In the genomic region with DNA sequence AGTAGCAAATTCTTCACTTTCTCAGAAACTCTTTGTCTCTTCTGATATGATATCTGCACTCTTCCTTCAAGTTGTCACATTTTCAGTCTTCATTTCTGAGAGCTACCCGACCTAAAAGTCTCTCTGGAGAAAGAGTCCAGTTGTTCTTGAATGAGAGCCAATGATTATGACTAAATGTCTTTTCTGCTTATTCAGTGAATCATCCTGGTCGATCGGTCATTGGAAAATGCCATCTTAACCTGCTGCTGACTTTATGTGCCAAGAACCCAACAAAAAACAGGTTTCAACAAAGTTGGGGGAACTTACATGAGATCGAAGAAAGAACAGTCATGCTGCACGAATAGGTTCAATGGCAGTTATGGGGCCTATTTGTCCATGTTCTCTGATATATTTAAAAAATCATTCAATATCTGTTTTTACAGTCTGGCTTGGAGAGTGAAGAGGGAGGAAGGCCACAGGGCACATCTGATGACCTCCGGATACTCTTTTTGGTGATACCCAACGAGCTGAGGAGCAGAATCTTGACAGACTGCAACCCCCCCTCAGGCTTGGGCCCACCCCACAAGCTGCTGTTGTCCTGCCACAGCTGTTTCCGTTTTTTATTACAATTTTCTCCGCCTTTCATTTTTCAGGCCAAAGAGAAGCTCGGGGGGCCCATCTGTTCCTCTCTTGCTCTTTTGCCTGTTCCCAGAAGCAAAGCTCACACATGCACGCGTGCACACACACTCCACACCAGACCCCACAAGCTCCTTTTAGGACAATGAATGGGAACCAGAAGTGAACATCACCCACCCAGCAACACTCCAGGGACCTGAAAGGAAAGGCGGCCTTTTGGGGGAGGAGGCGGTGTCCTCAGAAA, we compare ENCODE assay signal across 17 cellular contexts. TPM values are rescaled to one million over a fixed set of nuclear protein-coding genes. Genes with fewer than 3 reads are reported as not detected.
A peak's percentile ranks its signal among the peaks of the same experiment; 100 is the strongest.
DNase-seq lines count a peak whose midpoint lies in the region; ATAC-seq, FAIRE-seq and TF ChIP-seq lines count a peak whose summit lies in the region.
"Had no signal": no experiment of that assay in that cellular context is flagged by ENCODE, and none has a peak within 500 bp of the region (broad histone marks: within the 10 kb centered on the region; RNA-seq: fewer than 3 reads in every experiment).

No MANE protein-coding gene starts in this region.

- H3K4me2 ChIP-seq in A549 (peak overlapping the region; percentile 67), MM.1S (ENCODE audit: low read depth, low read length) (no peak overlapping the region)

- H3K4me1 ChIP-seq in A549 (peaks cover 53% of the 10 kb centered on the region), MM.1S (ENCODE audit: low read length) (no peaks in the 10 kb centered on the region)
- H3K4me1 ChIP-seq: HAP-1 had no signal

- H3K27ac ChIP-seq in A549 (peak overlapping the region; percentile 58 to 72), MM.1S (ENCODE audit: low read length) (no peak overlapping the region)

- H4K20me1 ChIP-seq in MM.1S (ENCODE audit: insufficient read depth, low read length), result no peaks in the 10 kb centered on the region

- POLR2A ChIA-PET in A549 (lab: Yijun Ruan, JAX), result interaction anchor here (0.6 to 2.2 kb wide), 3 partner anchors 15 to 1328 kb away, joined by 3 to 6 read pairs (median 4); a partner anchor contains a TSS

- peaks cover 4% of the 10 kb centered on the region for H3K36me3 Mint-ChIP-seq in glutamatergic neuron (ENCODE audit: unreplicated experiment)
- H3K36me3 Mint-ChIP-seq: T-cell had no signal

- 56% methylated on average over 14 of the region's 14 CpGs for WGBS in A549 (ENCODE audit: missing lambda C conversion rate)

- peaks cover 6% of the 10 kb centered on the region for H3K9me3 Mint-ChIP-seq in glutamatergic neuron (ENCODE audit: unreplicated experiment)

- no peaks in the 10 kb centered on the region for H3K27me3 Mint-ChIP-seq in glutamatergic neuron (ENCODE audit: unreplicated experiment)

- TF ChIP-seq EP300 in A549 (IDR thresholded peaks at IDR 0.05), result no peak

- no peaks in the 10 kb centered on the region for H3F3A ChIP-seq in MM.1S (ENCODE audit: insufficient read depth, low read length)

- CTCF ChIA-PET in A549 (lab: Yijun Ruan, JAX), result interaction anchor here (1.0 to 3.6 kb wide), 6 partner anchors 12 to 1370 kb away, joined by 3 to 16 read pairs (median 4); no protein-coding TSS in a partner anchor

- H3K27me3 ChIP-seq in MM.1S (replicated peaks; ENCODE audit: insufficient read depth, low read length), result no peaks in the 10 kb centered on the region

- no peak overlapping the region for H3K9ac ChIP-seq in MM.1S (ENCODE audit: low read length)

- H3K4me1 Mint-ChIP-seq in glutamatergic neuron (ENCODE audit: low read depth, unreplicated experiment), result peaks cover 14% of the 10 kb centered on the region
- H3K4me1 Mint-ChIP-seq: T-cell had no signal

- no peak for TF ChIP-seq CTCF in A549 (IDR thresholded peaks at IDR 0.05)
- TF ChIP-seq CTCF in glutamatergic neuron (IDR thresholded peaks at IDR 0.05; ENCODE audit: partially characterized antibody, unreplicated experiment), result no peak
- TF ChIP-seq CTCF in MM.1S (IDR thresholded peaks at IDR 0.05; ENCODE audit: low read length), result no peak

- H3K27ac Mint-ChIP-seq in glutamatergic neuron (ENCODE audit: unreplicated experiment), result peak overlapping the region; percentile 76
- H3K27ac Mint-ChIP-seq: activated T-cell treated with anti-CD3 and anti-CD28 coated beads, Interleukin-2, amount 50 U/mL, for 72 hours; effector memory CD8-positive, alpha-beta T cell; T-cell had no signal

- H3K4me3 ChIP-seq in A549 (no peak overlapping the region), MM.1S (ENCODE audit: low read length) (no peak overlapping the region)
- H3K4me3 ChIP-seq: GM12878, HAP-1 had no signal

- no peak for TF ChIP-seq POLR2A in A549 (IDR thresholded peaks at IDR 0.05; ENCODE audit: low read length)

- H2AFZ ChIP-seq in MM.1S (ENCODE audit: low read length), result no peak overlapping the region

- peak overlapping the region; percentile 45 for H3K4me3 Mint-ChIP-seq in glutamatergic neuron (ENCODE audit: unreplicated experiment)
- H3K4me3 Mint-ChIP-seq: activated T-cell treated with anti-CD3 and anti-CD28 coated beads, Interleukin-2, amount 50 U/mL, for 72 hours; effector memory CD8-positive, alpha-beta T cell; T-cell had no signal

- no peaks in the 10 kb centered on the region for H3K9me3 ChIP-seq in A549
- H3K9me3 ChIP-seq in MM.1S (replicated peaks; ENCODE audit: insufficient read depth, low read length), result no peaks in the 10 kb centered on the region
- H3K9me3 ChIP-seq: HAP-1 had no signal

- peak in 1 of 2 experiments; percentile 69; a peak in 3 of 6 replicates for ATAC-seq in A549
- ATAC-seq: activated T-cell treated with anti-CD3 and anti-CD28 coated beads, Interleukin-2, amount 50 U/mL, for 72 hours; effector memory CD8-positive, alpha-beta T cell; GM12878; T-cell had no signal

- H3K36me3 ChIP-seq in MM.1S (replicated peaks; ENCODE audit: insufficient read depth, low read length), result no peaks in the 10 kb centered on the region
- H3K36me3 ChIP-seq: HAP-1 had no signal

- H3K79me2 ChIP-seq in MM.1S (ENCODE audit: low read length), result no peaks in the 10 kb centered on the region

- DNase-seq in A549 (ENCODE audit: low read depth in 1 of 2, low spot score in 1 of 2), result peak; percentile 44 to 62
- peak; percentile 86 for DNase-seq in LHCN-M2 (ENCODE audit: low read depth)
- DNase-seq in amniotic stem cell (lab: John Stamatoyannopoulos, UW), result peak; percentile 29
- no peak for DNase-seq in glutamatergic neuron
- no peak for DNase-seq in MM.1S
- no peak for DNase-seq in activated CD8-positive, alpha-beta memory T cell treated with anti-CD3 and anti-CD28 coated beads for 24 hours
- DNase-seq in hypothalamus (lab: John Stamatoyannopoulos, UW), result no peak
- no peak for DNase-seq in Kasumi-1 (lab: John Stamatoyannopoulos, UW)
- DNase-seq: activated CD4-positive, alpha-beta T cell treated with anti-CD3 and anti-CD28 coated beads for 1 hour; activated T-cell treated with anti-CD3 and anti-CD28 coated beads, Interleukin-2, amount 50 U/mL, for 72 hours; DMS79; effector memory CD8-positive, alpha-beta T cell; mesendoderm; NCI-H187; T-cell had no signal

- peak in 1 of 2 experiments; percentile 26; a peak in 2 of 5 replicates for TF ChIP-seq RAD21 in A549 (conservative IDR thresholded peaks at IDR 0.05 in 1 of 2, IDR thresholded peaks at IDR 0.05 in 1 of 2)

- no peaks in the 10 kb centered on the region for H3K9me2 ChIP-seq in MM.1S (replicated peaks; ENCODE audit: insufficient read depth, low read length)

- peak; percentile 97 for FAIRE-seq in A549 (lab: Jason Lieb, UNC)
- FAIRE-seq: GM12878 had no signal

TF ChIP-seq in A549, 52 proteins besides CTCF, POLR2A, EP300 and RAD21:
- peak; percentile 87 for TF ChIP-seq JUNB (IDR thresholded peaks at IDR 0.05)
- TF ChIP-seq, protein P1, sequence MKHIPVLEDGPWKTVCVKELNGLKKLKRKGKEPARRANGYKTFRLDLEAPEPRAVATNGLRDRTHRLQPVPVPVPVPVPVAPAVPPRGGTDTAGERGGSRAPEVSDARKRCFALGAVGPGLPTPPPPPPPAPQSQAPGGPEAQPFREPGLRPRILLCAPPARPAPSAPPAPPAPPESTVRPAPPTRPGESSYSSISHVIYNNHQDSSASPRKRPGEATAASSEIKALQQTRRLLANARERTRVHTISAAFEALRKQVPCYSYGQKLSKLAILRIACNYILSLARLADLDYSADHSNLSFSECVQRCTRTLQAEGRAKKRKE (CRISPR knock-in tag; IDR thresholded peaks at IDR 0.05; ENCODE audit: low read depth), result no peak
- peak; percentile 82 for TF ChIP-seq FOSL2 (IDR thresholded peaks at IDR 0.05)
- peak; percentile 79 for TF ChIP-seq FOSL2 (CRISPR knock-in tag; IDR thresholded peaks at IDR 0.05)
- TF ChIP-seq MAFK (IDR thresholded peaks at IDR 0.05; ENCODE audit: partially characterized antibody), result peak; percentile 86
- TF ChIP-seq, protein P2, sequence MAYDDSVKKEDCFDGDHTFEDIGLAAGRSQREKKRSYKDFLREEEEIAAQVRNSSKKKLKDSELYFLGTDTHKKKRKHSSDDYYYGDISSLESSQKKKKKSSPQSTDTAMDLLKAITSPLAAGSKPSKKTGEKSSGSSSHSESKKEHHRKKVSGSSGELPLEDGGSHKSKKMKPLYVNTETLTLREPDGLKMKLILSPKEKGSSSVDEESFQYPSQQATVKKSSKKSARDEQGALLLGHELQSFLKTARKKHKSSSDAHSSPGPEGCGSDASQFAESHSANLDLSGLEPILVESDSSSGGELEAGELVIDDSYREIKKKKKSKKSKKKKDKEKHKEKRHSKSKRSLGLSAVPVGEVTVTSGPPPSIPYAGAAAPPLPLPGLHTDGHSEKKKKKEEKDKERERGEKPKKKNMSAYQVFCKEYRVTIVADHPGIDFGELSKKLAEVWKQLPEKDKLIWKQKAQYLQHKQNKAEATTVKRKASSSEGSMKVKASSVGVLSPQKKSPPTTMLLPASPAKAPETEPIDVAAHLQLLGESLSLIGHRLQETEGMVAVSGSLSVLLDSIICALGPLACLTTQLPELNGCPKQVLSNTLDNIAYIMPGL (CRISPR knock-in tag; IDR thresholded peaks at IDR 0.05; ENCODE audit: borderline replicate concordance), result no peak
- no peak for TF ChIP-seq EHMT2 (IDR thresholded peaks at IDR 0.05; ENCODE audit: low read depth)
- no peak for TF ChIP-seq JUN (IDR thresholded peaks at IDR 0.05)
- TF ChIP-seq GATA3 (IDR thresholded peaks at IDR 0.05; ENCODE audit: borderline replicate concordance), result peak; percentile 53; the same call in 1 of the 2 replicates
- TF ChIP-seq SMC3 (IDR thresholded peaks at IDR 0.05), result peak; percentile 22; the same call in 1 of the 3 replicates
- no peak for TF ChIP-seq FOSB (CRISPR knock-in tag; IDR thresholded peaks at IDR 0.05)
- no peak for TF ChIP-seq MAZ (IDR thresholded peaks at IDR 0.05; ENCODE audit: borderline replicate concordance, low read depth, low read length)
- peak in 1 of 2 experiments; percentile 37; a peak in 1 of 4 replicates for TF ChIP-seq CEBPB (IDR thresholded peaks at IDR 0.05)
- no peak for TF ChIP-seq PHF8 (IDR thresholded peaks at IDR 0.05; ENCODE audit: borderline replicate concordance, low read depth)
- TF ChIP-seq ZNF302 (CRISPR knock-in tag; IDR thresholded peaks at IDR 0.05), result no peak

RNA-seq across cellular contexts. Expression of a gene that starts 16.1 kb away (rescaled TPM):
- polyA plus RNA-seq in A549 (2011; rRNA removed) (6.7 and 8.0 TPM in 2 replicates), A549 (2017; fragmentation: RNase III; extraction: RNeasy Plus Mini Kit Qiagen cat#74134 plus additional on column Dnase treatment) (9.6 to 14.5 TPM (median 12.3 TPM) in 3 replicates)
- polyA plus RNA-seq in A549 (2012; cell fraction: cytosol; rRNA removed), result 5.1 and 7.5 TPM in 2 replicates
- polyA plus RNA-seq in A549 (2012; cell fraction: nucleus; rRNA removed), result 16.9 and 18.6 TPM in 2 replicates
- 5.9 and 7.0 TPM in 2 replicates for polyA minus RNA-seq in A549 (2011; rRNA and poly(A)+ RNA removed)
- total RNA-seq in LHCN-M2 (2014; rRNA removed) (8.0 and 11.3 TPM in 2 replicates), glutamatergic neuron (ENCODE audit: unreplicated experiment) (1.6 TPM)
- 1.4 TPM for polyA plus RNA-seq in LHCN-M2 (2012)
- total RNA-seq: activated T-cell treated with anti-CD3 and anti-CD28 coated beads, Interleukin-2, amount 50 U/mL, for 72 hours had no signal

Comparison
In these comparisons a context has a peak if more than half of its experiments do, and no peak if none do; other contexts are left out.
1. DNase-seq: peak in A549 (2 of 2), LHCN-M2 (single experiment) and amniotic stem cell (single experiment); none in glutamatergic neuron (single experiment), MM.1S (single experiment), activated CD8-positive, alpha-beta memory T cell treated with anti-CD3 and anti-CD28 coated beads for 24 hours (single experiment), hypothalamus (0 of 51) and Kasumi-1 (0 of 2).